Comparison of ENCODE assay signal across 26 cellular contexts in genomic region chr15:70954733-70955132, GRCh38.
"Had no signal": no experiment of that assay in that cellular context is flagged by ENCODE, and none has a peak within 500 bp of the region (broad histone marks: within the 10 kb centered on the region; RNA-seq: fewer than 3 reads in every experiment).

No MANE protein-coding gene starts in this region.

- ATAC-seq: activated naive CD4-positive, alpha-beta T cell treated with anti-CD3 and anti-CD28 coated beads, Interleukin-2, amount 50 U/mL, for 72 hours; activated T-cell treated with anti-CD3 and anti-CD28 coated beads, Interleukin-2, amount 50 U/mL, for 72 hours; effector memory CD8-positive, alpha-beta T cell; gastroesophageal sphincter had no signal

- H3K4me3 ChIP-seq: ascending aorta, breast epithelium, cardiac muscle cell, coronary artery, dorsolateral prefrontal cortex, esophagus squamous epithelium, gastroesophageal sphincter, heart right ventricle had no signal

- H3K36me3 ChIP-seq: ascending aorta, breast epithelium, cardiac muscle cell, esophagus squamous epithelium, gastroesophageal sphincter, heart right ventricle had no signal

- H3K27me3 ChIP-seq: ascending aorta, breast epithelium, cardiac muscle cell, dorsolateral prefrontal cortex, esophagus squamous epithelium, gastroesophageal sphincter, heart right ventricle had no signal

- H3K4me1 ChIP-seq: ascending aorta, breast epithelium, esophagus squamous epithelium had no signal

- DNase-seq: activated CD4-positive, alpha-beta memory T cell treated with anti-CD3 and anti-CD28 coated beads, Interleukin-2, amount 10 ng/mL, durations not matched to agents 7 days and 5 days; activated CD4-positive, alpha-beta T cell treated with anti-CD3 and anti-CD28 coated beads for 4 hours; activated CD4-positive, alpha-beta T cell treated with anti-CD3 and anti-CD28 coated beads, Interleukin-2, amount 10 ng/mL, durations not matched to agents 7 days and 5 days; activated CD4-positive, alpha-beta T cell treated with anti-CD3 and anti-CD28 coated beads, Interleukin-2, amount 50 U/mL, for 4 hours; activated CD4-positive, CD25-positive, alpha-beta regulatory T cell; activated CD4-positive, CD25-positive, alpha-beta regulatory T cell treated with anti-CD3 and anti-CD28 coated beads, Interleukin-2, amount 50 U/mL, for 72 hours; activated CD8-positive, alpha-beta memory T cell treated with anti-CD3 and anti-CD28 coated beads, Interleukin-2, amount 50 U/mL, for 48 hours; activated gamma-delta T cell; activated naive CD4-positive, alpha-beta T cell; activated naive CD4-positive, alpha-beta T cell treated with anti-CD3 and anti-CD28 coated beads, Interleukin-2, amount 10 ng/mL, durations not matched to agents 7 days and 5 days; activated naive CD8-positive, alpha-beta T cell treated with anti-CD3 and anti-CD28 coated beads, Interleukin-2, amount 10 ng/mL, durations not matched to agents 7 days and 5 days; activated T-cell treated with anti-CD3 and anti-CD28 coated beads for 4 hours; activated T-cell treated with anti-CD3 and anti-CD28 coated beads, Interleukin-2, amount 50 U/mL, for 24 hours; activated T-cell treated with anti-CD3 and anti-CD28 coated beads, Interleukin-2, amount 50 U/mL, for 72 hours; dorsolateral prefrontal cortex; effector memory CD8-positive, alpha-beta T cell; esophagus squamous epithelium; heart right ventricle; T-helper 2 cell had no signal

- H3K27ac ChIP-seq: ascending aorta, breast epithelium, cardiac muscle cell, coronary artery, dorsolateral prefrontal cortex, epithelial cell of prostate, esophagus squamous epithelium, gastroesophageal sphincter, heart right ventricle had no signal
